8 cellular contexts compared by ENCODE assay signal in genomic region chr21:41460578-41461527, GRCh38. TPM values are rescaled to one million over a fixed set of nuclear protein-coding genes. Genes with fewer than 3 reads are reported as not detected.
DNase-seq lines count a peak whose midpoint lies in the region; ATAC-seq and TF ChIP-seq lines count a peak whose summit lies in the region.

No MANE protein-coding gene starts in this region.

- DNase-seq in activated gamma-delta T cell treated with Interleukin-2 at 50 U/mL for 16 hours (peak; percentile 39), activated gamma-delta T cell (lab: John Stamatoyannopoulos, UW) (no peak), T follicular helper cell (ENCODE audit: low read depth) (peak; percentile 28), amygdala (lab: John Stamatoyannopoulos, UW) (peak in 40 of 56 donors; percentile 0 to 67 (median 18)), right atrium auricular region (ENCODE audit: low spot score) (peak; percentile 83), skeletal muscle cell (ENCODE audit: low read depth) (peak; percentile 33)

- H3K4me3 ChIP-seq in right atrium auricular region: no peak overlapping the region
- no peak overlapping the region for H3K4me3 ChIP-seq in skeletal muscle cell (ENCODE audit: low read depth, low read length)

- H3K9me3 ChIP-seq in right atrium auricular region: no peaks in the 10 kb centered on the region

- H3K4me1 ChIP-seq in right atrium auricular region: no peaks in the 10 kb centered on the region

- no peaks in the 10 kb centered on the region for H3K36me3 ChIP-seq in right atrium auricular region

- H3K27ac ChIP-seq in right atrium auricular region: no peak overlapping the region

- no peak for ATAC-seq in GM21381 (IDR thresholded peaks at IDR 0.05; ENCODE audit: unreplicated experiment)

- TF ChIP-seq RAD21 in Ishikawa (IDR thresholded peaks at IDR 0.05; ENCODE audit: low read depth): peak; percentile 88

- TF ChIP-seq EP300 in Ishikawa (IDR thresholded peaks at IDR 0.05; ENCODE audit: borderline replicate concordance): no peak

- peak; percentile 76 to 85 for TF ChIP-seq CTCF in right atrium auricular region (IDR thresholded peaks at IDR 0.05)

- no peaks in the 10 kb centered on the region for H3K27me3 ChIP-seq in right atrium auricular region

TF ChIP-seq in Ishikawa, 13 proteins besides CTCF, POLR2A, EP300 and RAD21:
- TF ChIP-seq REST (IDR thresholded peaks at IDR 0.05; ENCODE audit: low read depth): no peak

RNA-seq across cellular contexts. Expression of gene MX1, which starts 34.8 kb away (rescaled TPM):
- total RNA-seq in right atrium auricular region: 1 to 10 TPM; 6.9 to 8.5 TPM

RNA-seq across cellular contexts. Expression of gene TMPRSS2, which starts 47.1 kb away (rescaled TPM):
- total RNA-seq in right atrium auricular region: not detected
